ENCODE assay signal across 10 cellular contexts in genomic region chr1:110542730-110543129, GRCh38. TPM values are rescaled to one million over a fixed set of nuclear protein-coding genes. Genes with fewer than 3 reads are reported as not detected.
A peak's percentile ranks its signal among the peaks of the same experiment; 100 is the strongest.
DNase-seq lines count a peak whose midpoint lies in the region; ATAC-seq and TF ChIP-seq lines count a peak whose summit lies in the region.
"Had no signal": no experiment of that assay in that cellular context is flagged by ENCODE, and none has a peak within 500 bp of the region (broad histone marks: within the 10 kb centered on the region; RNA-seq: fewer than 3 reads in every experiment).

No MANE protein-coding gene starts in this region.

- intact Hi-C loops in OCI-LY7 (cut with micrococcal nuclease; ENCODE audit: unreplicated experiment) = no loop called here
- intact Hi-C loops in natural killer cell (cut with micrococcal nuclease) = no loop called here

- H3K9me3 Mint-ChIP-seq in endodermal cell = no peaks in the 10 kb centered on the region
- no peaks in the 10 kb centered on the region for H3K9me3 Mint-ChIP-seq in natural killer cell
- H3K9me3 Mint-ChIP-seq: activated naive CD8-positive, alpha-beta T cell treated with anti-CD3 and anti-CD28 coated beads, Interleukin-2, amount 10 ng/mL, durations not matched to agents 7 days and 5 days had no signal

- H3K4me3 Mint-ChIP-seq in endodermal cell (no peak overlapping the region), natural killer cell (no peak overlapping the region)
- H3K4me3 Mint-ChIP-seq: activated naive CD8-positive, alpha-beta T cell treated with anti-CD3 and anti-CD28 coated beads, Interleukin-2, amount 10 ng/mL, durations not matched to agents 7 days and 5 days had no signal

- H3K79me1 ChIP-seq in trophoblast cell (ENCODE audit: low read length) = no peaks in the 10 kb centered on the region

- BruUV-seq in OCI-LY7 (replicated peaks; lab: Mats Ljungman, UMichigan) = no TSS peak

- POLR2A ChIA-PET in OCI-LY7 (lab: Charles Lee) = no interaction called here

- CTCF ChIA-PET in OCI-LY7 (lab: Charles Lee; ENCODE audit: unreplicated experiment) = no interaction called here

- no peak overlapping the region for H2BK120ac ChIP-seq in trophoblast cell (ENCODE audit: insufficient read depth, low read length, poor library complexity)

- no peaks in the 10 kb centered on the region for H3K79me2 ChIP-seq in OCI-LY7 (ENCODE audit: insufficient read depth, low read depth, low read length)
- no peaks in the 10 kb centered on the region for H3K79me2 ChIP-seq in trophoblast cell (ENCODE audit: control insufficient read depth, insufficient read depth, low read length, poor library complexity)

- 59 to 83% methylated on average over 1 to 3 of the region's 4 CpGs for WGBS in endodermal cell (ENCODE audit: insufficient coverage in 1 of 2, insufficient read length in 1 of 2), 2 experiments
- no CpG with 5 or more reads among the region's 4 CpGs for WGBS in trophoblast cell (ENCODE audit: extremely low coverage, insufficient coverage, insufficient read length)

- no peak overlapping the region for H4K8ac ChIP-seq in trophoblast cell (ENCODE audit: low read depth, low read length)

- H2BK5ac ChIP-seq in trophoblast cell (ENCODE audit: low read depth, low read length, poor library complexity) = no peak overlapping the region

- no peak overlapping the region for H3K14ac ChIP-seq in trophoblast cell (ENCODE audit: low read length)

- H2BK12ac ChIP-seq in trophoblast cell (ENCODE audit: low read length) = no peak overlapping the region

- no peak overlapping the region for H3K27ac Mint-ChIP-seq in endodermal cell
- no peak overlapping the region for H3K27ac Mint-ChIP-seq in natural killer cell
- H3K27ac Mint-ChIP-seq: activated naive CD8-positive, alpha-beta T cell treated with anti-CD3 and anti-CD28 coated beads, Interleukin-2, amount 10 ng/mL, durations not matched to agents 7 days and 5 days had no signal

- peaks cover 16% of the 10 kb centered on the region for H3K27me3 ChIP-seq in endodermal cell (ENCODE audit: control insufficient read depth, insufficient read depth, low read length, poor library complexity, severe bottlenecking)
- H3K27me3 ChIP-seq in trophoblast cell (ENCODE audit: insufficient read depth, low read length) = no peaks in the 10 kb centered on the region

- H3K27me3 Mint-ChIP-seq in endodermal cell (ENCODE audit: insufficient read depth) = peaks cover 12% of the 10 kb centered on the region
- H3K27me3 Mint-ChIP-seq in natural killer cell (ENCODE audit: low read depth in 2 of 2) = peaks cover 10 to 15% of the 10 kb centered on the region in 2 donors

- H3K36me3 ChIP-seq in OCI-LY7 (ENCODE audit: insufficient read depth, low read length) = no peaks in the 10 kb centered on the region
- H3K36me3 ChIP-seq in endodermal cell (ENCODE audit: control insufficient read depth, insufficient read depth, low read length) = no peaks in the 10 kb centered on the region
- H3K36me3 ChIP-seq in trophoblast cell (ENCODE audit: control insufficient read depth in 1 of 2, insufficient read depth in 2 of 2, low read length in 2 of 2) = no peaks in the 10 kb centered on the region

- H3K9ac ChIP-seq in endodermal cell (ENCODE audit: extremely low read depth, low read length, poor library complexity, severe bottlenecking) (no peak overlapping the region), trophoblast cell (ENCODE audit: low read length) (no peak overlapping the region)

- no peaks in the 10 kb centered on the region for H3K9me3 ChIP-seq in OCI-LY7 (ENCODE audit: low read length)
- H3K9me3 ChIP-seq in endodermal cell (ENCODE audit: control insufficient read depth, low read length) = no peaks in the 10 kb centered on the region
- H3K9me3 ChIP-seq in trophoblast cell (ENCODE audit: insufficient read depth, low read depth, low read length) = no peaks in the 10 kb centered on the region

- no peak overlapping the region for H4K91ac ChIP-seq in trophoblast cell (ENCODE audit: low read depth, low read length)

- H3K4me2 ChIP-seq in OCI-LY7 (ENCODE audit: low read length) = no peak overlapping the region
- H3K4me2 ChIP-seq in trophoblast cell (ENCODE audit: low read length) = no peak overlapping the region

- H3K9me2 ChIP-seq in OCI-LY7 (ENCODE audit: insufficient read depth, low read length) = no peaks in the 10 kb centered on the region

- no peak overlapping the region for H2AK5ac ChIP-seq in trophoblast cell (ENCODE audit: low read length)

- H3K18ac ChIP-seq in trophoblast cell (ENCODE audit: low read length) = no peak overlapping the region

- no peak overlapping the region for H3K23ac ChIP-seq in trophoblast cell (ENCODE audit: low read length)

- H4K20me1 ChIP-seq in OCI-LY7 (ENCODE audit: insufficient read depth, low read length) = no peaks in the 10 kb centered on the region

- no peak overlapping the region for H4K12ac ChIP-seq in trophoblast cell (ENCODE audit: low read depth, low read length)

- H3K27ac ChIP-seq in OCI-LY7 (ENCODE audit: low read depth, low read length, poor library complexity, severe bottlenecking) (no peak overlapping the region), endodermal cell (ENCODE audit: low read depth, low read length) (no peak overlapping the region), trophoblast cell (ENCODE audit: low read depth, low read length) (no peak overlapping the region)

- ATAC-seq in natural killer cell = no peak

- DNase-seq in SIG-M5 treated with dmso at 0.1 percent for 504 hours (lab: John Stamatoyannopoulos, UW; ENCODE audit: unreplicated experiment) = peak; percentile 58
- DNase-seq in SIG-M5 (lab: John Stamatoyannopoulos, UW) = no peak
- DNase-seq in OCI-LY7 (ENCODE audit: low spot score) = peak; percentile 18
- peak; percentile 72 for DNase-seq in endodermal cell
- DNase-seq in trophoblast cell = peak; percentile 26 to 82
- no peak for DNase-seq in NCI-H187 treated with DMSO at 0.1 percent for 48 hours (lab: John Stamatoyannopoulos, UW)
- DNase-seq in natural killer cell = no peak
- no peak for DNase-seq in NCI-H774 (lab: John Stamatoyannopoulos, UW)
- DNase-seq: activated naive CD8-positive, alpha-beta T cell treated with anti-CD3 and anti-CD28 coated beads, Interleukin-2, amount 10 ng/mL, durations not matched to agents 7 days and 5 days; NCI-H1092 treated with DMSO at 0.1 percent for 48 hours had no signal

- H2AFZ ChIP-seq in OCI-LY7 (ENCODE audit: low read length) (no peak overlapping the region), trophoblast cell (ENCODE audit: insufficient read depth, low read length, poor library complexity) (no peak overlapping the region)

- TF ChIP-seq CTCF in OCI-LY7 (conservative IDR thresholded peaks at IDR 0.05; ENCODE audit: low read length) (no peak), endodermal cell (conservative IDR thresholded peaks at IDR 0.05) (no peak), natural killer cell (IDR thresholded peaks at IDR 0.05) (no peak)

- H3K4me1 ChIP-seq in OCI-LY7 (ENCODE audit: insufficient read depth, low read length, poor library complexity, severe bottlenecking) = no peaks in the 10 kb centered on the region
- no peaks in the 10 kb centered on the region for H3K4me1 ChIP-seq in endodermal cell (ENCODE audit: control insufficient read depth, insufficient read depth, low read length)
- H3K4me1 ChIP-seq in trophoblast cell (ENCODE audit: control insufficient read depth in 1 of 2, insufficient read depth in 2 of 2, low read length in 2 of 2) = no peaks in the 10 kb centered on the region

- H3K36me3 Mint-ChIP-seq in endodermal cell (ENCODE audit: low read depth) (no peaks in the 10 kb centered on the region), natural killer cell (no peaks in the 10 kb centered on the region)
- H3K36me3 Mint-ChIP-seq: activated naive CD8-positive, alpha-beta T cell treated with anti-CD3 and anti-CD28 coated beads, Interleukin-2, amount 10 ng/mL, durations not matched to agents 7 days and 5 days had no signal

- H3K4ac ChIP-seq in trophoblast cell (ENCODE audit: low read depth, low read length) = no peak overlapping the region

- no peak overlapping the region for H3K4me3 ChIP-seq in OCI-LY7 (ENCODE audit: low read depth, low read length, poor library complexity, severe bottlenecking)
- no peak overlapping the region for H3K4me3 ChIP-seq in endodermal cell (ENCODE audit: low read length)
- no peak overlapping the region for H3K4me3 ChIP-seq in trophoblast cell (ENCODE audit: low read depth, low read length)

- no peaks in the 10 kb centered on the region for H3K4me1 Mint-ChIP-seq in endodermal cell
- H3K4me1 Mint-ChIP-seq in natural killer cell = no peaks in the 10 kb centered on the region
- H3K4me1 Mint-ChIP-seq: activated naive CD8-positive, alpha-beta T cell treated with anti-CD3 and anti-CD28 coated beads, Interleukin-2, amount 10 ng/mL, durations not matched to agents 7 days and 5 days had no signal

RNA-seq across cellular contexts. Expression of gene KCNA10, which starts 23.8 kb away (rescaled TPM):
- total RNA-seq in OCI-LY7 (2014; rRNA removed; shearing (Covaris generic)) = not detected in 2 replicates
- total RNA-seq in OCI-LY7 (2022) = not detected in 2 replicates
- not detected for total RNA-seq in endodermal cell
- not detected for polyA plus RNA-seq in endodermal cell (2013, experiment 1 of 2)
- polyA plus RNA-seq in endodermal cell (2013, experiment 2 of 2) = not detected
- not detected in 2 replicates for polyA plus RNA-seq in trophoblast cell (2013)
- total RNA-seq in natural killer cell = not detected
- total RNA-seq: activated naive CD8-positive, alpha-beta T cell treated with anti-CD3 and anti-CD28 coated beads, Interleukin-2, amount 10 ng/mL, durations not matched to agents 7 days and 5 days had no signal

Comparison
In these comparisons a context has a peak if more than half of its experiments do, and no peak if none do; other contexts are left out.
1. DNase-seq: peak in SIG-M5 treated with dmso at 0.1 percent for 504 hours (single experiment), OCI-LY7 (single experiment), endodermal cell (single experiment) and trophoblast cell (2 of 2); none in SIG-M5 (single experiment), NCI-H187 treated with DMSO at 0.1 percent for 48 hours (single experiment), natural killer cell (single experiment) and NCI-H774 (single experiment).